ENCODE assay signal across 18 cellular contexts in the genomic region with DNA sequence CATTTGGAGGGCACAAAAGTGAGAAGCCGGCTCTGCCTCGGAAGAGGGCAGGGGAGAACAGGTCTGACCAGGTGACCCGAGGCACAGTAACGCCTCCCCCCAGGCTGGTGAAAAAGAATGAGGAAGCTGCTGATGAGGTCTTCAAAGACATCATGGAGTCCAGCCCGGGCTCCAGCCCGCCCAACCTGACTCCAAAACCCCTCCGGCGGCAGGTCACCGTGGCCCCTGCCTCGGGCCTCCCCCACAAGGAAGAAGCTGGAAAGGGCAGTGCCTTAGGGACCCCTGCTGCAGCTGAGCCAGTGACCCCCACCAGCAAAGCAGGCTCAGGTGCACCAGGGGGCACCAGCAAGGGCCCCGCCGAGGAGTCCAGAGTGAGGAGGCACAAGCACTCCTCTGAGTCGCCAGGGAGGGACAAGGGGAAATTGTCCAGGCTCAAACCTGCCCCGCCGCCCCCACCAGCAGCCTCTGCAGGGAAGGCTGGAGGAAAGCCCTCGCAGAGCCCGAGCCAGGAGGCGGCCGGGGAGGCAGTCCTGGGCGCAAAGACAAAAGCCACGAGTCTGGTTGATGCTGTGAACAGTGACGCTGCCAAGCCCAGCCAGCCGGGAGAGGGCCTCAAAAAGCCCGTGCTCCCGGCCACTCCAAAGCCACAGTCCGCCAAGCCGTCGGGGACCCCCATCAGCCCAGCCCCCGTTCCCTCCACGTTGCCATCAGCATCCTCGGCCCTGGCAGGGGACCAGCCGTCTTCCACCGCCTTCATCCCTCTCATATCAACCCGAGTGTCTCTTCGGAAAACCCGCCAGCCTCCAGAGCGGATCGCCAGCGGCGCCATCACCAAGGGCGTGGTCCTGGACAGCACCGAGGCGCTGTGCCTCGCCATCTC. TPM values are rescaled to one million over a fixed set of nuclear protein-coding genes. Genes with fewer than 3 reads are reported as not detected.
DNase-seq lines count a peak whose midpoint lies in the region; ATAC-seq and TF ChIP-seq lines count a peak whose summit lies in the region.
"Had no signal": no experiment of that assay in that cellular context is flagged by ENCODE, and none has a peak within 500 bp of the region (broad histone marks: within the 10 kb centered on the region; RNA-seq: fewer than 3 reads in every experiment).

No MANE protein-coding gene starts in this region.

- intact Hi-C loops in dorsolateral prefrontal cortex (cut with DNase I), result no loop called here

- WGBS in tibial nerve, 2 donors, result 85 to 87% methylated on average over 36 to 44 of the region's 44 CpGs

- H3K27ac Mint-ChIP-seq in activated naive CD4-positive, alpha-beta T cell treated with anti-CD3 and anti-CD28 coated beads, Interleukin-2, amount 50 U/mL, for 24 hours, result peak overlapping the region; percentile 18
- H3K27ac Mint-ChIP-seq in stimulated activated naive B cell treated with anti-CD40 and anti-IgM and Interleukin-4, amounts not matched to agents 10 μg/mL and 1 μg/mL and 100 μg/mL, for 72 hours, result peak overlapping the region; percentile 39

- H3K36me3 Mint-ChIP-seq in activated naive CD4-positive, alpha-beta T cell treated with anti-CD3 and anti-CD28 coated beads, Interleukin-2, amount 50 U/mL, for 24 hours, result peaks cover 9% of the 10 kb centered on the region
- peaks cover 43 to 72% of the 10 kb centered on the region in 2 donors for H3K36me3 Mint-ChIP-seq in stimulated activated naive B cell treated with anti-CD40 and anti-IgM and Interleukin-4, amounts not matched to agents 10 μg/mL and 1 μg/mL and 100 μg/mL, for 72 hours

- peaks cover 18 to 100% (median 41%) of the 10 kb centered on the region in 3 donors for H3K36me3 ChIP-seq in tibial nerve

- TF ChIP-seq EP300 in tibial nerve (IDR thresholded peaks at IDR 0.05), result no peak

- no peak for DNase-seq in activated naive CD4-positive, alpha-beta T cell treated with anti-CD3 and anti-CD28 coated beads, Interleukin-2, amount 50 U/mL, for 16 hours
- DNase-seq in dorsolateral prefrontal cortex (peak in 3 of 10 donors; percentile 46 to 69 (median 56)), midbrain (lab: John Stamatoyannopoulos, UW) (peak; percentile 64), tibial nerve (ENCODE audit: low spot score in 2 of 2) (no peak), NCI-H510A treated with DMSO at 0.1 percent for 48 hours (lab: John Stamatoyannopoulos, UW) (no peak)
- no peak for DNase-seq in stimulated activated naive B cell treated with anti-CD40 and anti-IgM and Interleukin-4, amounts not matched to agents 10 μg/mL and 1 μg/mL and 100 μg/mL, for 72 hours
- DNase-seq in activated CD4-positive, alpha-beta T cell treated with anti-CD3 and anti-CD28 coated beads, Interleukin-2, amount 50 U/mL, for 48 hours, result no peak
- DNase-seq: activated CD4-positive, alpha-beta T cell treated with anti-CD3 and anti-CD28 coated beads for 4 hours; BE2C; Caco-2; NCI-H1092 treated with DMSO at 0.1 percent for 48 hours; NCI-H524; retina; transverse colon had no signal

- H3K4me1 ChIP-seq in tibial nerve, result no peaks in the 10 kb centered on the region
- H3K4me1 ChIP-seq: BE2C, Caco-2 had no signal

- no peaks in the 10 kb centered on the region for H3K27me3 Mint-ChIP-seq in activated naive CD4-positive, alpha-beta T cell treated with anti-CD3 and anti-CD28 coated beads, Interleukin-2, amount 50 U/mL, for 24 hours
- H3K27me3 Mint-ChIP-seq in stimulated activated naive B cell treated with anti-CD40 and anti-IgM and Interleukin-4, amounts not matched to agents 10 μg/mL and 1 μg/mL and 100 μg/mL, for 72 hours, result no peaks in the 10 kb centered on the region

- no peaks in the 10 kb centered on the region for H3K27me3 ChIP-seq in dorsolateral prefrontal cortex
- H3K27me3 ChIP-seq in tibial nerve, result no peaks in the 10 kb centered on the region
- H3K27me3 ChIP-seq: BE2C, hepatocyte, transverse colon had no signal

- no peaks in the 10 kb centered on the region for H3K4me1 Mint-ChIP-seq in activated naive CD4-positive, alpha-beta T cell treated with anti-CD3 and anti-CD28 coated beads, Interleukin-2, amount 50 U/mL, for 24 hours
- H3K4me1 Mint-ChIP-seq in stimulated activated naive B cell treated with anti-CD40 and anti-IgM and Interleukin-4, amounts not matched to agents 10 μg/mL and 1 μg/mL and 100 μg/mL, for 72 hours, result no peaks in the 10 kb centered on the region
- H3K4me1 Mint-ChIP-seq: stimulated activated effector memory CD8-positive, alpha-beta T cell treated with anti-CD3 and anti-CD28 coated beads, Interleukin-12 subunit alpha, Interleukin-12 subunit beta, amount 100 ng/mL, for 72 hours had no signal

- peak overlapping the region in 44 of 59 donors; percentile 2 to 71 (median 50) for H3K27ac ChIP-seq in dorsolateral prefrontal cortex
- H3K27ac ChIP-seq in tibial nerve, result no peak overlapping the region
- H3K27ac ChIP-seq: 22Rv1, hepatocyte, transverse colon had no signal

- H3K4me3 Mint-ChIP-seq in activated naive CD4-positive, alpha-beta T cell treated with anti-CD3 and anti-CD28 coated beads, Interleukin-2, amount 50 U/mL, for 24 hours, result no peak overlapping the region
- H3K4me3 Mint-ChIP-seq in stimulated activated naive B cell treated with anti-CD40 and anti-IgM and Interleukin-4, amounts not matched to agents 10 μg/mL and 1 μg/mL and 100 μg/mL, for 72 hours, result no peak overlapping the region
- H3K4me3 Mint-ChIP-seq: stimulated activated effector memory CD8-positive, alpha-beta T cell treated with anti-CD3 and anti-CD28 coated beads, Interleukin-12 subunit alpha, Interleukin-12 subunit beta, amount 100 ng/mL, for 72 hours had no signal

- no peak overlapping the region for H3K4me3 ChIP-seq in dorsolateral prefrontal cortex
- no peak overlapping the region for H3K4me3 ChIP-seq in tibial nerve
- H3K4me3 ChIP-seq: hepatocyte, transverse colon had no signal

- ATAC-seq in stimulated activated naive B cell treated with anti-CD40 and anti-IgM and Interleukin-4, amounts not matched to agents 10 μg/mL and 1 μg/mL and 100 μg/mL, for 72 hours (replicated peaks), result no peak
- ATAC-seq: stimulated activated effector memory CD8-positive, alpha-beta T cell treated with anti-CD3 and anti-CD28 coated beads, Interleukin-12 subunit alpha, Interleukin-12 subunit beta, amount 100 ng/mL, for 72 hours had no signal

- no peaks in the 10 kb centered on the region for H3K9me3 ChIP-seq in tibial nerve
- H3K9me3 ChIP-seq: BE2C, Caco-2, transverse colon had no signal

- no peaks in the 10 kb centered on the region for H3K9me3 Mint-ChIP-seq in activated naive CD4-positive, alpha-beta T cell treated with anti-CD3 and anti-CD28 coated beads, Interleukin-2, amount 50 U/mL, for 24 hours
- H3K9me3 Mint-ChIP-seq in stimulated activated naive B cell treated with anti-CD40 and anti-IgM and Interleukin-4, amounts not matched to agents 10 μg/mL and 1 μg/mL and 100 μg/mL, for 72 hours, result no peaks in the 10 kb centered on the region
- H3K9me3 Mint-ChIP-seq: stimulated activated effector memory CD8-positive, alpha-beta T cell treated with anti-CD3 and anti-CD28 coated beads, Interleukin-12 subunit alpha, Interleukin-12 subunit beta, amount 100 ng/mL, for 72 hours had no signal

- TF ChIP-seq CTCF in dorsolateral prefrontal cortex (IDR thresholded peaks at IDR 0.05 in 54 of 56, conservative IDR thresholded peaks at IDR 0.05 in 2 of 56; ENCODE audit: low read depth in 1 of 56, partially characterized antibody in 56 of 56) (peak in 2 of 56 donors; percentile 1 to 5), tibial nerve (IDR thresholded peaks at IDR 0.05) (no peak)

- no peak for TF ChIP-seq POLR2A in tibial nerve (IDR thresholded peaks at IDR 0.05)

RNA-seq across cellular contexts. Expression of a gene that starts 11.8 kb away (rescaled TPM):
- not detected for total RNA-seq in dorsolateral prefrontal cortex
- total RNA-seq in tibial nerve, result not detected
- total RNA-seq: Caco-2, hepatocyte, transverse colon had no signal

RNA-seq across cellular contexts. Expression of a gene that starts 49.7 kb away (rescaled TPM):
- total RNA-seq in dorsolateral prefrontal cortex (10 to 100 TPM; 32.9 to 97.5 (median 48.2) TPM), tibial nerve (100 to 1,000 TPM in 1 of 4 donors, 10 to 100 TPM in 3; 58.0 to 105 (median 78.6) TPM)

RNA-seq across cellular contexts. Expression of a gene that starts 54.3 kb away (rescaled TPM):
- total RNA-seq in dorsolateral prefrontal cortex (1 to 10 TPM in 87 of 120 experiments, under 1 TPM in 31, not detected in 2; 0.24 to 4.5 (median 1.6) TPM), tibial nerve (not detected)
- total RNA-seq: Caco-2 had no signal

Comparison
In these comparisons a context has a peak if more than half of its experiments do, and no peak if none do; other contexts are left out.
1. H3K27ac ChIP-seq: peak in dorsolateral prefrontal cortex (44 of 59); none in tibial nerve (0 of 4).